In the genomic region with DNA sequence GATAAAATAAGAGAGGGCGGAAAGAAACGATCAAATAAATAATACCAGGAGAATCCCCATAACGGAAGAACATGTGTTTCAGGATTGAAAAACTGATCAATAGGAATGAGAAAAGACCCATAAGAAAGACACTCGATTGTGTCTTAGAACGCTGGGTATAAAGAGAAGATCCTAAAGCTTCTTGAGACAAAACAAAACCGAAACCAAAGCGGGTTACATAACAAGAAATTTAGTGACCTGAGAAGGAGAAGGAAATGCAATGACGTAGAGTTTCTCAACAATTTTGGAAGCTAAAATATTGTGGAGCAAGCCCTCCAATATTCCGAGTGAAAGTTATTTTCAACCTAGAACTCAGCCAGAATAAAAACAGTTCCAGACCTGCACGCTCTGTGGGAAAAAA, we compare ENCODE assay signal across 1 cellular context.
TF ChIP-seq lines count a peak whose summit lies in the region.

No MANE protein-coding gene starts in this region.

TF ChIP-seq in GM12878, 131 proteins besides CTCF, POLR2A, EP300 and RAD21 (continued from another document):
- TF ChIP-seq NRF1 (conservative IDR thresholded peaks at IDR 0.05; ENCODE audit: low read depth, low read length) = no peak
- no peak for TF ChIP-seq BMI1 (IDR thresholded peaks at IDR 0.05; ENCODE audit: borderline replicate concordance)
- TF ChIP-seq, protein P1, sequence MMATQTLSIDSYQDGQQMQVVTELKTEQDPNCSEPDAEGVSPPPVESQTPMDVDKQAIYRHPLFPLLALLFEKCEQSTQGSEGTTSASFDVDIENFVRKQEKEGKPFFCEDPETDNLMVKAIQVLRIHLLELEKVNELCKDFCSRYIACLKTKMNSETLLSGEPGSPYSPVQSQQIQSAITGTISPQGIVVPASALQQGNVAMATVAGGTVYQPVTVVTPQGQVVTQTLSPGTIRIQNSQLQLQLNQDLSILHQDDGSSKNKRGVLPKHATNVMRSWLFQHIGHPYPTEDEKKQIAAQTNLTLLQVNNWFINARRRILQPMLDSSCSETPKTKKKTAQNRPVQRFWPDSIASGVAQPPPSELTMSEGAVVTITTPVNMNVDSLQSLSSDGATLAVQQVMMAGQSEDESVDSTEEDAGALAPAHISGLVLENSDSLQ (IDR thresholded peaks at IDR 0.05) = no peak
TF ChIP-seq in GM12878: peak in this region for 0.
